ENCODE assay signal across 15 cellular contexts in the genomic region with DNA sequence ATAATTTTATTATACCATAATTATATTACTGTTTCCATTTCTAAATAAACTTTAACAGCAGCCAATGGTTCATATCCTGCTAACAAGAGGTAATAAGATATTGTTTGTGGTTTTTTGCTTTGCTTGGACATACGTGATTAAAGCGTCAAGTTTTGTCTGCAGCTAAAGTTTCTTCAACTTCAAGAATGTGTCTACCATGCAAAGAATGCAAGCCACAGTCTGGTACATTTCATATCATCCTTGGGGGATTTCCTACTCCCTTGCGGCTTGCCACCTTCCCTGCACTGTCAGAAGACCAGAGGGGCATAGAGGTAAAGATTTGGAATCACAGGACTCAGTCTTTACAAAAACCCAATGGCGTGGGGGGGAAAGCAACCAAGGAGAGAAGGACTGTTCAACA.
DNase-seq lines count a peak whose midpoint lies in the region; ATAC-seq and TF ChIP-seq lines count a peak whose summit lies in the region.
"Had no signal": no experiment of that assay in that cellular context is flagged by ENCODE, and none has a peak within 500 bp of the region (broad histone marks: within the 10 kb centered on the region; RNA-seq: fewer than 3 reads in every experiment).

No MANE protein-coding gene starts in this region.

- no peak for ATAC-seq in GM21515 (IDR thresholded peaks at IDR 0.05; ENCODE audit: unreplicated experiment)

- no peaks in the 10 kb centered on the region for H3K36me3 ChIP-seq in brain microvascular endothelial cell (replicated peaks)
- H3K36me3 ChIP-seq: HAP-1, right atrium auricular region, tibial artery had no signal

- TF ChIP-seq CTCF in brain microvascular endothelial cell (IDR thresholded peaks at IDR 0.05; ENCODE audit: low read depth, low read length, missing control alignments), result no peak

- H3K27me3 ChIP-seq in brain microvascular endothelial cell (replicated peaks), result no peaks in the 10 kb centered on the region
- H3K27me3 ChIP-seq: right atrium auricular region, tibial artery had no signal

- no peak overlapping the region for H3K4me3 ChIP-seq in brain microvascular endothelial cell (ENCODE audit: low read depth, low read length)
- H3K4me3 ChIP-seq: HAP-1, right atrium auricular region, tibial artery had no signal

- peak overlapping the region; percentile 85 for H3K27ac ChIP-seq in brain microvascular endothelial cell
- H3K27ac ChIP-seq: right atrium auricular region, tibial artery had no signal

- peak; percentile 75 for DNase-seq in ACHN
- peak; percentile 57 for DNase-seq in HS-27A (ENCODE audit: low read depth)
- peak; percentile 94 for DNase-seq in brain microvascular endothelial cell
- peak; percentile 78 for DNase-seq in myocyte (ENCODE audit: low read depth)
- no peak for DNase-seq in DMS153 (lab: John Stamatoyannopoulos, UW)
- DNase-seq in GM19238 (ENCODE audit: insufficient read length, low spot score), result no peak
- no peak for DNase-seq in medulla oblongata (ENCODE audit: extremely low spot score)
- DNase-seq: C1 segment of cervical spinal cord, glutamatergic neuron, Karpas-422, mammary epithelial cell, tibial artery had no signal

- in situ Hi-C loops in ACHN (cut with HindIII; ENCODE audit: low pct_ligation_motif_present, low pct_unique_long_range_greater_than_20kb, low sequenced_read_pairs) (no loop called here), brain microvascular endothelial cell (cut with HindIII; ENCODE audit: low pct_ligation_motif_present, low sequenced_read_pairs) (no loop called here)

Comparison
In these comparisons a context has a peak if more than half of its experiments do, and no peak if none do; other contexts are left out.
1. DNase-seq: peak in ACHN (single experiment), HS-27A (single experiment), brain microvascular endothelial cell (single experiment) and myocyte (single experiment); none in DMS153 (single experiment), GM19238 (single experiment) and medulla oblongata (single experiment).